ENCODE assay signal across 33 cellular contexts in genomic region chr17:51797150-51797549, GRCh38.
"Had no signal": no experiment of that assay in that cellular context is flagged by ENCODE, and none has a peak within 500 bp of the region (broad histone marks: within the 10 kb centered on the region; RNA-seq: fewer than 3 reads in every experiment).

No MANE protein-coding gene starts in this region.

- H3K9me3 ChIP-seq: MG63 had no signal

- H3K36me3 ChIP-seq: MG63 had no signal

- H3K4me3 ChIP-seq: MG63 had no signal

- DNase-seq: Karpas-422, Kasumi-1, MG63, MM.1S, MV-4-11, NCI-H1048, NCI-H1092, NCI-H1092 treated with DMSO at 0.1 percent for 48 hours, NCI-H1105, NCI-H1105 treated with DMSO at 0.1 percent for 48 hours, NCI-H1417, NCI-H1417 treated with DMSO at 0.1 percent for 48 hours, NCI-H1436, NCI-H1436 treated with DMSO at 0.1 percent for 48 hours, NCI-H146, NCI-H1694, NCI-H1694 treated with DMSO at 0.1 percent for 48 hours, NCI-H187, NCI-H187 treated with DMSO at 0.1 percent for 48 hours, NCI-H1930, NCI-H2029, NCI-H2081, NCI-H2081 treated with DMSO at 0.1 percent for 48 hours, NCI-H2107, NCI-H2171, NCI-H2171 treated with DMSO at 0.1 percent for 48 hours, NCI-H2227 treated with DMSO at 0.1 percent for 48 hours, NCI-H226, NCI-H345, NCI-H446, NCI-H446 treated with DMSO at 0.1 percent for 48 hours, NCI-H510A, NCI-H510A treated with DMSO at 0.1 percent for 48 hours had no signal

- H3K27me3 ChIP-seq: MG63 had no signal
